In genomic region chr12:63206494-63206893, GRCh38 we compare ENCODE assay signal across 20 cellular contexts. TPM values are rescaled to one million over a fixed set of nuclear protein-coding genes. Genes with fewer than 3 reads are reported as not detected.
"Had no signal": no experiment of that assay in that cellular context is flagged by ENCODE, and none has a peak within 500 bp of the region (broad histone marks: within the 10 kb centered on the region; RNA-seq: fewer than 3 reads in every experiment).

No MANE protein-coding gene starts in this region.

- H3K9me3 ChIP-seq: colonic mucosa, right atrium auricular region, transverse colon had no signal

- H3K27me3 ChIP-seq: colonic mucosa, right atrium auricular region, transverse colon had no signal

- H3K9me3 Mint-ChIP-seq: activated CD4-positive, alpha-beta T cell treated with anti-CD3 and anti-CD28 coated beads, Interleukin-2, amount 10 ng/mL, durations not matched to agents 24 days and 14 days; activated naive CD4-positive, alpha-beta T cell treated with anti-CD3 and anti-CD28 coated beads, Interleukin-2, amount 50 U/mL, for 24 hours had no signal

- DNase-seq: activated CD4-positive, alpha-beta T cell treated with anti-CD3 and anti-CD28 coated beads, Interleukin-2, amount 10 ng/mL, durations not matched to agents 24 days and 14 days; activated CD4-positive, CD25-positive, alpha-beta regulatory T cell; activated CD8-positive, alpha-beta memory T cell treated with anti-CD3 and anti-CD28 coated beads, Interleukin-2, amount 50 U/mL, for 4 hours; activated CD8-positive, alpha-beta T cell treated with anti-CD3 and anti-CD28 coated beads, Interleukin-2, amount 10 ng/mL, durations not matched to agents 7 days and 5 days; activated effector memory CD4-positive, alpha-beta T cell treated with anti-CD3 and anti-CD28 coated beads, Interleukin-2, amount 50 U/mL, for 16 hours; activated T-cell treated with anti-CD3 and anti-CD28 coated beads, Interleukin-2, amount 50 U/mL, for 48 hours; central memory CD4-positive, alpha-beta T cell; nucleus accumbens; stimulated activated CD4-positive, alpha-beta T cell treated with anti-CD3 and anti-CD28 coated beads, Interleukin-4, amount 100 ng/mL, for 24 hours; stimulated activated naive CD4-positive, alpha-beta T cell; substantia nigra; T-helper 2 cell; transverse colon had no signal

- H3K4me1 ChIP-seq: colonic mucosa, right atrium auricular region, transverse colon had no signal

- H3K27ac ChIP-seq: colonic mucosa, right atrium auricular region, skin epidermis, transverse colon had no signal

- H3K27me3 Mint-ChIP-seq: activated CD4-positive, alpha-beta T cell treated with anti-CD3 and anti-CD28 coated beads, Interleukin-2, amount 10 ng/mL, durations not matched to agents 24 days and 14 days; activated naive CD4-positive, alpha-beta T cell treated with anti-CD3 and anti-CD28 coated beads, Interleukin-2, amount 50 U/mL, for 24 hours; brain; natural killer cell treated with Interleukin-12 subunit alpha and Interleukin-12 subunit beta and Interleukin-15 and Interleukin-18, amount 100 ng/mL, for 72 hours; progenitor cell of endocrine pancreas had no signal

- H3K4me3 ChIP-seq: colonic mucosa, right atrium auricular region, skin epidermis, transverse colon had no signal

- H3K36me3 ChIP-seq: colonic mucosa, right atrium auricular region, transverse colon had no signal

- H3K4me1 Mint-ChIP-seq: activated CD4-positive, alpha-beta T cell treated with anti-CD3 and anti-CD28 coated beads, Interleukin-2, amount 10 ng/mL, durations not matched to agents 24 days and 14 days; activated naive CD4-positive, alpha-beta T cell treated with anti-CD3 and anti-CD28 coated beads, Interleukin-2, amount 50 U/mL, for 24 hours; brain had no signal

- H3K27ac Mint-ChIP-seq: activated CD4-positive, alpha-beta T cell treated with anti-CD3 and anti-CD28 coated beads, Interleukin-2, amount 10 ng/mL, durations not matched to agents 24 days and 14 days; activated CD8-positive, alpha-beta T cell treated with anti-CD3 and anti-CD28 coated beads, Interleukin-2, amount 10 ng/mL, durations not matched to agents 7 days and 5 days; activated naive CD4-positive, alpha-beta T cell treated with anti-CD3 and anti-CD28 coated beads, Interleukin-2, amount 50 U/mL, for 24 hours; brain; natural killer cell treated with Interleukin-12 subunit alpha and Interleukin-12 subunit beta and Interleukin-15 and Interleukin-18, amount 100 ng/mL, for 72 hours; progenitor cell of endocrine pancreas had no signal

- H3K36me3 Mint-ChIP-seq: activated naive CD4-positive, alpha-beta T cell treated with anti-CD3 and anti-CD28 coated beads, Interleukin-2, amount 50 U/mL, for 24 hours; brain; natural killer cell treated with Interleukin-12 subunit alpha and Interleukin-12 subunit beta and Interleukin-15 and Interleukin-18, amount 100 ng/mL, for 72 hours had no signal

- H3K4me3 Mint-ChIP-seq: activated CD4-positive, alpha-beta T cell treated with anti-CD3 and anti-CD28 coated beads, Interleukin-2, amount 10 ng/mL, durations not matched to agents 24 days and 14 days; activated CD8-positive, alpha-beta T cell treated with anti-CD3 and anti-CD28 coated beads, Interleukin-2, amount 10 ng/mL, durations not matched to agents 7 days and 5 days; activated naive CD4-positive, alpha-beta T cell treated with anti-CD3 and anti-CD28 coated beads, Interleukin-2, amount 50 U/mL, for 24 hours; brain; natural killer cell treated with Interleukin-12 subunit alpha and Interleukin-12 subunit beta and Interleukin-15 and Interleukin-18, amount 100 ng/mL, for 72 hours had no signal

RNA-seq across cellular contexts. Expression of gene AVPR1A, which starts 55.5 kb away (rescaled TPM):
- total RNA-seq: activated CD4-positive, alpha-beta T cell treated with anti-CD3 and anti-CD28 coated beads, Interleukin-2, amount 10 ng/mL, durations not matched to agents 24 days and 14 days; activated CD8-positive, alpha-beta T cell treated with anti-CD3 and anti-CD28 coated beads, Interleukin-2, amount 10 ng/mL, durations not matched to agents 7 days and 5 days; natural killer cell treated with Interleukin-12 subunit alpha and Interleukin-12 subunit beta and Interleukin-15 and Interleukin-18, amount 100 ng/mL, for 72 hours; progenitor cell of endocrine pancreas had no signal
